ENCODE assay signal across 9 cellular contexts in genomic region chr13:45055902-45056648, GRCh38.
DNase-seq lines count a peak whose midpoint lies in the region; ATAC-seq and TF ChIP-seq lines count a peak whose summit lies in the region.
"Had no signal": no experiment of that assay in that cellular context is flagged by ENCODE, and none has a peak within 500 bp of the region (broad histone marks: within the 10 kb centered on the region; RNA-seq: fewer than 3 reads in every experiment).

No MANE protein-coding gene starts in this region.

- POLR2A ChIA-PET in activated CD4-positive, alpha-beta T cell treated with anti-CD3 and anti-CD28 coated beads, Interleukin-2, amount 10 ng/mL, durations not matched to agents 7 days and 5 days (lab: Charles Lee): no interaction called here

- peaks cover 20% of the 10 kb centered on the region for H3K4me1 Mint-ChIP-seq in activated T-helper 1 cell treated with anti-CD3 and anti-CD28 coated beads, Interleukin-12 subunit alpha, Interleukin-12 subunit beta, Interleukin-2, Interleukin-4 antibody, amounts not matched to agents 30 ng/mL and 10 ng/mL and 1 ng/mL, durations not matched to agents 14 hours and 24 hours and 36 hours (ENCODE audit: low read depth)
- peaks cover 12% of the 10 kb centered on the region for H3K4me1 Mint-ChIP-seq in activated CD4-positive, alpha-beta T cell treated with anti-CD3 and anti-CD28 coated beads, Interleukin-2, amount 10 ng/mL, durations not matched to agents 7 days and 5 days

- H3K36me3 ChIP-seq in heart right ventricle: no peaks in the 10 kb centered on the region
- H3K36me3 ChIP-seq in upper lobe of right lung: no peaks in the 10 kb centered on the region

- DNase-seq in Right ventricle myocardium superior (no peak), cardiac septum (ENCODE audit: low spot score) (no peak), heart right ventricle (peak in 1 of 2 donors; percentile 14), upper lobe of right lung (no peak), SKM-1 treated with dmso at 0.1 percent for 144 hours (lab: John Stamatoyannopoulos, UW; ENCODE audit: unreplicated experiment) (no peak), NCI-H510A treated with DMSO at 0.1 percent for 48 hours (lab: John Stamatoyannopoulos, UW) (no peak)
- no peak for DNase-seq in activated T-helper 1 cell treated with anti-CD3 and anti-CD28 coated beads, Interleukin-12 subunit alpha, Interleukin-12 subunit beta, Interleukin-2, Interleukin-4 antibody, amounts not matched to agents 30 ng/mL and 10 ng/mL and 1 ng/mL, durations not matched to agents 14 hours and 24 hours and 36 hours (ENCODE audit: low spot score)
- DNase-seq in activated CD4-positive, alpha-beta T cell treated with anti-CD3 and anti-CD28 coated beads, Interleukin-2, amount 10 ng/mL, durations not matched to agents 7 days and 5 days: no peak
- DNase-seq: GF-D8 had no signal

- H3K27ac ChIP-seq in heart right ventricle (peak overlapping the region in 6 of 10 donors; percentile 7 to 40 (median 21)), upper lobe of right lung (no peak overlapping the region)

- H3K9me3 Mint-ChIP-seq in activated T-helper 1 cell treated with anti-CD3 and anti-CD28 coated beads, Interleukin-12 subunit alpha, Interleukin-12 subunit beta, Interleukin-2, Interleukin-4 antibody, amounts not matched to agents 30 ng/mL and 10 ng/mL and 1 ng/mL, durations not matched to agents 14 hours and 24 hours and 36 hours: no peaks in the 10 kb centered on the region
- H3K9me3 Mint-ChIP-seq in activated CD4-positive, alpha-beta T cell treated with anti-CD3 and anti-CD28 coated beads, Interleukin-2, amount 10 ng/mL, durations not matched to agents 7 days and 5 days: no peaks in the 10 kb centered on the region

- no peaks in the 10 kb centered on the region for H3K36me3 Mint-ChIP-seq in activated T-helper 1 cell treated with anti-CD3 and anti-CD28 coated beads, Interleukin-12 subunit alpha, Interleukin-12 subunit beta, Interleukin-2, Interleukin-4 antibody, amounts not matched to agents 30 ng/mL and 10 ng/mL and 1 ng/mL, durations not matched to agents 14 hours and 24 hours and 36 hours (ENCODE audit: low read depth)
- H3K36me3 Mint-ChIP-seq in activated CD4-positive, alpha-beta T cell treated with anti-CD3 and anti-CD28 coated beads, Interleukin-2, amount 10 ng/mL, durations not matched to agents 7 days and 5 days (ENCODE audit: low read depth): no peaks in the 10 kb centered on the region

- peaks cover 46% of the 10 kb centered on the region for H3K27me3 Mint-ChIP-seq in activated T-helper 1 cell treated with anti-CD3 and anti-CD28 coated beads, Interleukin-12 subunit alpha, Interleukin-12 subunit beta, Interleukin-2, Interleukin-4 antibody, amounts not matched to agents 30 ng/mL and 10 ng/mL and 1 ng/mL, durations not matched to agents 14 hours and 24 hours and 36 hours (ENCODE audit: insufficient read depth)
- H3K27me3 Mint-ChIP-seq in activated CD4-positive, alpha-beta T cell treated with anti-CD3 and anti-CD28 coated beads, Interleukin-2, amount 10 ng/mL, durations not matched to agents 7 days and 5 days: peaks cover 19% of the 10 kb centered on the region

- H3K27me3 ChIP-seq in heart right ventricle: peaks cover 0 to 6% (median 0%) of the 10 kb centered on the region in 7 donors
- no peaks in the 10 kb centered on the region for H3K27me3 ChIP-seq in upper lobe of right lung

- H3K9me3 ChIP-seq in heart right ventricle (no peaks in the 10 kb centered on the region), upper lobe of right lung (no peaks in the 10 kb centered on the region)

- no peak overlapping the region for H3K4me3 Mint-ChIP-seq in activated T-helper 1 cell treated with anti-CD3 and anti-CD28 coated beads, Interleukin-12 subunit alpha, Interleukin-12 subunit beta, Interleukin-2, Interleukin-4 antibody, amounts not matched to agents 30 ng/mL and 10 ng/mL and 1 ng/mL, durations not matched to agents 14 hours and 24 hours and 36 hours
- H3K4me3 Mint-ChIP-seq in activated CD4-positive, alpha-beta T cell treated with anti-CD3 and anti-CD28 coated beads, Interleukin-2, amount 10 ng/mL, durations not matched to agents 7 days and 5 days: no peak overlapping the region

- ATAC-seq in Right ventricle myocardium superior (ENCODE audit: poor library complexity) (peak; percentile 15), heart right ventricle (peak in 5 of 8 donors; percentile 18 to 52 (median 49)), upper lobe of right lung (peak; percentile 54)

- H3K4me3 ChIP-seq in heart right ventricle (no peak overlapping the region), upper lobe of right lung (no peak overlapping the region)

- peaks cover 0 to 19% (median 8%) of the 10 kb centered on the region in 9 donors for H3K4me1 ChIP-seq in heart right ventricle
- H3K4me1 ChIP-seq in upper lobe of right lung: peaks cover 4% of the 10 kb centered on the region

- intact Hi-C loops in Right ventricle myocardium superior (cut with DNase I): no loop called here
- intact Hi-C loops in cardiac septum (cut with DNase I): no loop called here
- intact Hi-C loops in activated T-helper 1 cell treated with anti-CD3 and anti-CD28 coated beads, Interleukin-12 subunit alpha, Interleukin-12 subunit beta, Interleukin-2, Interleukin-4 antibody, amounts not matched to agents 30 ng/mL and 10 ng/mL and 1 ng/mL, durations not matched to agents 14 hours and 24 hours and 36 hours (cut with micrococcal nuclease): loop anchor here (1.0 to 5.0 kb wide), 8 partner anchors 9 to 799 kb away; partner anchors contain the start of genes GPALPP1, GTF2F2 and NUFIP1
- intact Hi-C loops in heart right ventricle (cut with DNase I): loop anchor here in 1 of 10 donors (10.0 kb wide), 1 partner anchor 219 kb away; no protein-coding TSS in a partner anchor
- intact Hi-C loops in upper lobe of right lung (cut with DNase I): loop anchor here (10.0 kb wide), 1 partner anchor 259 kb away; no protein-coding TSS in a partner anchor

- CTCF ChIA-PET in activated CD4-positive, alpha-beta T cell treated with anti-CD3 and anti-CD28 coated beads, Interleukin-2, amount 10 ng/mL, durations not matched to agents 7 days and 5 days (lab: Charles Lee): no interaction called here

- TF ChIP-seq CTCF in heart right ventricle (IDR thresholded peaks at IDR 0.05) (no peak), upper lobe of right lung (IDR thresholded peaks at IDR 0.05) (no peak)

- 49 to 65% methylated on average over 7 of the region's 7 CpGs for WGBS in heart right ventricle, 2 donors

- H3K27ac Mint-ChIP-seq in activated T-helper 1 cell treated with anti-CD3 and anti-CD28 coated beads, Interleukin-12 subunit alpha, Interleukin-12 subunit beta, Interleukin-2, Interleukin-4 antibody, amounts not matched to agents 30 ng/mL and 10 ng/mL and 1 ng/mL, durations not matched to agents 14 hours and 24 hours and 36 hours: peak overlapping the region; percentile 13
- no peak overlapping the region for H3K27ac Mint-ChIP-seq in activated CD4-positive, alpha-beta T cell treated with anti-CD3 and anti-CD28 coated beads, Interleukin-2, amount 10 ng/mL, durations not matched to agents 7 days and 5 days

Comparison
In these comparisons a context has a peak if more than half of its experiments do, and no peak if none do; other contexts are left out.
1. intact Hi-C loops: an anchor here in activated T-helper 1 cell treated with anti-CD3 and anti-CD28 coated beads, Interleukin-12 subunit alpha, Interleukin-12 subunit beta, Interleukin-2, Interleukin-4 antibody, amounts not matched to agents 30 ng/mL and 10 ng/mL and 1 ng/mL, durations not matched to agents 14 hours and 24 hours and 36 hours (1.0 to 5.0 kb wide) and upper lobe of right lung (10.0 kb wide); none called in Right ventricle myocardium superior and cardiac septum.